In genomic region chr16:4411684-4412083, GRCh38 we compare ENCODE assay signal across 15 cellular contexts. TPM values are rescaled to one million over a fixed set of nuclear protein-coding genes. Genes with fewer than 3 reads are reported as not detected.
DNase-seq lines count a peak whose midpoint lies in the region; ATAC-seq and TF ChIP-seq lines count a peak whose summit lies in the region.
"Had no signal": no experiment of that assay in that cellular context is flagged by ENCODE, and none has a peak within 500 bp of the region (broad histone marks: within the 10 kb centered on the region; RNA-seq: fewer than 3 reads in every experiment).

No MANE protein-coding gene starts in this region.

- in situ Hi-C loops in KBM-7 (cut with MboI; ENCODE audit: low pct_unique_long_range_greater_than_20kb, low sequenced_read_pairs) = no loop called here

- peaks cover 26% of the 10 kb centered on the region for H3K4me1 Mint-ChIP-seq in osteocyte (ENCODE audit: unreplicated experiment)

- peaks cover 4% of the 10 kb centered on the region for H3K36me3 ChIP-seq in adipocyte (ENCODE audit: control insufficient read depth, insufficient read depth, low read length, severe bottlenecking)
- peaks cover 0 to 23% of the 10 kb centered on the region in 2 donors for H3K36me3 ChIP-seq in psoas muscle (ENCODE audit: insufficient read depth in 1 of 2, low read depth in 1 of 2)

- H3K4me3 ChIP-seq in adipocyte (ENCODE audit: low read length) (no peak overlapping the region), psoas muscle (no peak overlapping the region)
- H3K4me3 ChIP-seq: coronary artery, SJSA1, thyroid gland had no signal

- no peak for ATAC-seq in psoas muscle
- no peak for ATAC-seq in HG03095 (IDR thresholded peaks at IDR 0.05; ENCODE audit: unreplicated experiment)
- ATAC-seq: activated naive CD4-positive, alpha-beta T cell treated with anti-CD3 and anti-CD28 coated beads, Interleukin-2, amount 50 U/mL, for 72 hours had no signal

- no peak overlapping the region for H3K4me3 Mint-ChIP-seq in osteocyte (ENCODE audit: unreplicated experiment)

- DNase-seq in Ammon's horn (ENCODE audit: low spot score) (peak; percentile 96), adipocyte (ENCODE audit: low read depth) (no peak), hippocampal formation (lab: John Stamatoyannopoulos, UW) (peak; percentile 94 to 96), psoas muscle (peak; percentile 71 to 84), HK-2 (ENCODE audit: unreplicated experiment) (no peak), osteocyte (ENCODE audit: extremely low spot score, unreplicated experiment) (no peak), KBM-7 (no peak)
- DNase-seq: MM.1S; NK-92 treated with Interleukin-12 subunit alpha and Interleukin-12 subunit beta, amount 100 ng/mL, for 24 hours; stimulated activated CD4-positive, alpha-beta T cell treated with anti-CD3 and anti-CD28 coated beads, Interleukin-12 subunit alpha, Interleukin-12 subunit beta, amount 100 ng/mL, for 4 hours; thyroid gland had no signal

- TF ChIP-seq CTCF in psoas muscle (IDR thresholded peaks at IDR 0.05) = no peak
- no peak for TF ChIP-seq CTCF in osteocyte (IDR thresholded peaks at IDR 0.05)

- H3K27ac Mint-ChIP-seq in osteocyte (ENCODE audit: unreplicated experiment) = no peak overlapping the region
- H3K27ac Mint-ChIP-seq: activated naive CD4-positive, alpha-beta T cell treated with anti-CD3 and anti-CD28 coated beads, Interleukin-2, amount 50 U/mL, for 72 hours had no signal

- WGBS in psoas muscle, 3 donors = 47 to 58% (median 50%) methylated on average over 16 of the region's 16 CpGs

- H3K27me3 ChIP-seq in adipocyte (replicated peaks; ENCODE audit: control insufficient read depth, insufficient read depth, low read length) = no peaks in the 10 kb centered on the region
- no peaks in the 10 kb centered on the region for H3K27me3 ChIP-seq in psoas muscle (ENCODE audit: insufficient read depth in 3 of 3, low read length in 2 of 3)
- H3K27me3 ChIP-seq: SJSA1, thyroid gland had no signal

- no peaks in the 10 kb centered on the region for H3K27me3 Mint-ChIP-seq in osteocyte (ENCODE audit: unreplicated experiment)

- H3K27ac ChIP-seq in psoas muscle = no peak overlapping the region
- H3K27ac ChIP-seq: SJSA1, thyroid gland had no signal

- H3K9me3 Mint-ChIP-seq in osteocyte (ENCODE audit: unreplicated experiment) = no peaks in the 10 kb centered on the region
- H3K9me3 Mint-ChIP-seq: activated naive CD4-positive, alpha-beta T cell treated with anti-CD3 and anti-CD28 coated beads, Interleukin-2, amount 50 U/mL, for 72 hours had no signal

- H3K36me3 Mint-ChIP-seq in osteocyte (ENCODE audit: unreplicated experiment) = no peaks in the 10 kb centered on the region

- intact Hi-C loops in psoas muscle (cut with DNase I) = no loop called here

- H3K4me1 ChIP-seq in adipocyte (ENCODE audit: control insufficient read depth, insufficient read depth, low read length) (peaks cover 22% of the 10 kb centered on the region), psoas muscle (peaks cover 9% of the 10 kb centered on the region)

- H3K9ac ChIP-seq in adipocyte (ENCODE audit: low read length) = peak overlapping the region; percentile 25

- no peaks in the 10 kb centered on the region for H3K9me3 ChIP-seq in adipocyte (ENCODE audit: control insufficient read depth, low read length)
- no peaks in the 10 kb centered on the region for H3K9me3 ChIP-seq in psoas muscle
- H3K9me3 ChIP-seq: thyroid gland had no signal

RNA-seq across cellular contexts. Expression of gene CORO7, which starts 4.7 kb away (rescaled TPM):
- total RNA-seq in psoas muscle = 1 to 10 TPM; 5.2 to 7.9 (median 7.2) TPM
- polyA plus RNA-seq in psoas muscle = 1 to 10 TPM; 3.4 to 5.8 (median 3.9) TPM
- 35.5 and 40.1 TPM in 2 replicates for total RNA-seq in osteocyte

RNA-seq across cellular contexts. Expression of gene DNAJA3, which starts 14.0 kb away (rescaled TPM):
- 100 to 1,000 TPM in 1 of 4 donors, 10 to 100 TPM in 3; 77.4 to 110 (median 80.5) TPM for total RNA-seq in psoas muscle
- 100 to 1,000 TPM in 1 of 3 donors, 10 to 100 TPM in 2; 68.0 to 104 (median 95.9) TPM for polyA plus RNA-seq in psoas muscle
- total RNA-seq in osteocyte = 31.1 and 33.7 TPM in 2 replicates

RNA-seq across cellular contexts. Expression of gene VASN, which starts 40.0 kb away (rescaled TPM):
- 1 to 10 TPM; 3.0 to 3.6 (median 3.4) TPM for total RNA-seq in psoas muscle
- 1 to 10 TPM; 2.0 to 3.8 (median 3.3) TPM for polyA plus RNA-seq in psoas muscle
- total RNA-seq in osteocyte = 62.7 and 63.1 TPM in 2 replicates
- total RNA-seq: activated naive CD4-positive, alpha-beta T cell treated with anti-CD3 and anti-CD28 coated beads, Interleukin-2, amount 50 U/mL, for 72 hours had no signal

Comparison
In these comparisons a context has a peak if more than half of its experiments do, and no peak if none do; other contexts are left out.
1. DNase-seq: peak in Ammon's horn (single experiment), hippocampal formation (2 of 2) and psoas muscle (2 of 2); none in adipocyte (single experiment), HK-2 (single experiment), osteocyte (single experiment) and KBM-7 (single experiment).
2. RNA of gene VASN, which starts 40.0 kb away (total RNA-seq): 62.7 to 63.1 TPM in osteocyte; 3.0 to 3.6 TPM in psoas muscle; every median in the first group is over 10 times any median in the second.